Comparison of ENCODE assay signal across 1 cellular context in the genomic region with DNA sequence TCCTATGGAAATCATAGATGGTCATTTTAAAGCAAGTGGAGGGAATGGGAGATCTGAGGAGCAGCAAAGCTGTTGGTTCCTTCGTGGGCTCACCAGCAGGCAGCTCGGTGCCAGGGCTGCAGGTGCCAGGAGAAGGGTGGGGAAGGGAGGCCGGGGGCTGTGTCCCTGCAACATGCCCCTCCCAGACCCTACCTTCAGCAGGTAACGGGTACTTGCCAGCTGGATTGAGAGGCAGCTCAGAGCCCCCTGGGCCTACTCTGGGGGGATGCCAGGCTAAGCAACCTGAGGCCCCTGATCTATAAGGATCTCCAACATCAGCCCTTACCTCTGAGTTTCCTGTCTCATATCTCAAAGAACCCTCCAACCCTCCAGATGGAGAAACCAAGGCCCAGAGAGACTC.
TF ChIP-seq lines count a peak whose summit lies in the region.

No MANE protein-coding gene starts in this region.

TF ChIP-seq in IMR-90, 13 proteins besides CTCF, POLR2A, EP300 and RAD21:
- TF ChIP-seq NFE2L2 (IDR thresholded peaks at IDR 0.05; ENCODE audit: low read depth, low read length) (no peak), CHD1 (IDR thresholded peaks at IDR 0.05; ENCODE audit: low read depth, low read length) (no peak), MXI1 (IDR thresholded peaks at IDR 0.05; ENCODE audit: borderline replicate concordance, low read depth, low read length) (no peak), SMC3 (IDR thresholded peaks at IDR 0.05; ENCODE audit: low read depth, low read length) (no peak), CEBPB (IDR thresholded peaks at IDR 0.05; ENCODE audit: low read depth, low read length) (no peak), MAFK (IDR thresholded peaks at IDR 0.05; ENCODE audit: low read depth, low read length) (no peak), MAZ (IDR thresholded peaks at IDR 0.05; ENCODE audit: borderline replicate concordance, low read depth, low read length) (no peak), BHLHE40 (IDR thresholded peaks at IDR 0.05; ENCODE audit: low read depth, low read length) (no peak), FOS (IDR thresholded peaks at IDR 0.05; ENCODE audit: low read depth, low read length) (no peak), RCOR1 (IDR thresholded peaks at IDR 0.05; ENCODE audit: insufficient replicate concordance, low read length) (no peak)
- TF ChIP-seq, protein P1, sequence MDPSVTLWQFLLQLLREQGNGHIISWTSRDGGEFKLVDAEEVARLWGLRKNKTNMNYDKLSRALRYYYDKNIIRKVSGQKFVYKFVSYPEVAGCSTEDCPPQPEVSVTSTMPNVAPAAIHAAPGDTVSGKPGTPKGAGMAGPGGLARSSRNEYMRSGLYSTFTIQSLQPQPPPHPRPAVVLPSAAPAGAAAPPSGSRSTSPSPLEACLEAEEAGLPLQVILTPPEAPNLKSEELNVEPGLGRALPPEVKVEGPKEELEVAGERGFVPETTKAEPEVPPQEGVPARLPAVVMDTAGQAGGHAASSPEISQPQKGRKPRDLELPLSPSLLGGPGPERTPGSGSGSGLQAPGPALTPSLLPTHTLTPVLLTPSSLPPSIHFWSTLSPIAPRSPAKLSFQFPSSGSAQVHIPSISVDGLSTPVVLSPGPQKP (IDR thresholded peaks at IDR 0.05; ENCODE audit: borderline replicate concordance, low read depth, low read length), result no peak
- TF ChIP-seq, protein P2, sequence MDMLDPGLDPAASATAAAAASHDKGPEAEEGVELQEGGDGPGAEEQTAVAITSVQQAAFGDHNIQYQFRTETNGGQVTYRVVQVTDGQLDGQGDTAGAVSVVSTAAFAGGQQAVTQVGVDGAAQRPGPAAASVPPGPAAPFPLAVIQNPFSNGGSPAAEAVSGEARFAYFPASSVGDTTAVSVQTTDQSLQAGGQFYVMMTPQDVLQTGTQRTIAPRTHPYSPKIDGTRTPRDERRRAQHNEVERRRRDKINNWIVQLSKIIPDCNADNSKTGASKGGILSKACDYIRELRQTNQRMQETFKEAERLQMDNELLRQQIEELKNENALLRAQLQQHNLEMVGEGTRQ (IDR thresholded peaks at IDR 0.05; ENCODE audit: low read depth, low read length), result no peak
